Comparison of ENCODE assay signal across 1 cellular context in genomic region chr18:46939337-46939963, GRCh38.
TF ChIP-seq lines count a peak whose summit lies in the region.

No MANE protein-coding gene starts in this region.

TF ChIP-seq in SK-N-SH, 30 proteins besides CTCF, POLR2A, EP300 and RAD21 (continued from another document):
- TF ChIP-seq IRF3 (IDR thresholded peaks at IDR 0.05; ENCODE audit: low read depth, low read length) (no peak), PBX3 (IDR thresholded peaks at IDR 0.05) (peak; percentile 97), YY1 (IDR thresholded peaks at IDR 0.05; ENCODE audit: low read depth) (no peak), FOSL2 (IDR thresholded peaks at IDR 0.05; ENCODE audit: borderline replicate concordance, low read depth) (peak; percentile 79; the same call in 1 of the 2 replicates), GATA2 (CRISPR knock-in tag; IDR thresholded peaks at IDR 0.05) (no peak), SMC3 (IDR thresholded peaks at IDR 0.05; ENCODE audit: low read depth, low read length) (no peak), EZH2phosphoT487 (IDR thresholded peaks at IDR 0.05; ENCODE audit: borderline replicate concordance, low read depth) (no peak), ELF1 (IDR thresholded peaks at IDR 0.05) (no peak), SIN3A (IDR thresholded peaks at IDR 0.05; ENCODE audit: borderline replicate concordance, low read depth, low read length) (peak; percentile 41; the same call in 1 of the 2 replicates), MEF2A (IDR thresholded peaks at IDR 0.05; ENCODE audit: borderline replicate concordance, low read depth) (no peak), RXRA (IDR thresholded peaks at IDR 0.05; ENCODE audit: borderline replicate concordance, low read depth) (no peak), RCOR1 (IDR thresholded peaks at IDR 0.05; ENCODE audit: low read length) (no peak), TEAD4 (IDR thresholded peaks at IDR 0.05; ENCODE audit: borderline replicate concordance, insufficient read depth) (peak; percentile 70; the same call in 1 of the 2 replicates), USF1 (IDR thresholded peaks at IDR 0.05; ENCODE audit: borderline replicate concordance, low read depth) (no peak), MAX (IDR thresholded peaks at IDR 0.05; ENCODE audit: low read depth) (no peak), GABPA (IDR thresholded peaks at IDR 0.05; ENCODE audit: low read depth) (no peak), FOXM1 (IDR thresholded peaks at IDR 0.05; ENCODE audit: low read depth) (peak; percentile 80; the same call in 1 of the 2 replicates), CHD2 (IDR thresholded peaks at IDR 0.05; ENCODE audit: low read length, partially characterized antibody) (no peak), TCF12 (IDR thresholded peaks at IDR 0.05) (peak; percentile 90), FOXJ3 (CRISPR knock-in tag; IDR thresholded peaks at IDR 0.05) (no peak)
